In the genomic region with DNA sequence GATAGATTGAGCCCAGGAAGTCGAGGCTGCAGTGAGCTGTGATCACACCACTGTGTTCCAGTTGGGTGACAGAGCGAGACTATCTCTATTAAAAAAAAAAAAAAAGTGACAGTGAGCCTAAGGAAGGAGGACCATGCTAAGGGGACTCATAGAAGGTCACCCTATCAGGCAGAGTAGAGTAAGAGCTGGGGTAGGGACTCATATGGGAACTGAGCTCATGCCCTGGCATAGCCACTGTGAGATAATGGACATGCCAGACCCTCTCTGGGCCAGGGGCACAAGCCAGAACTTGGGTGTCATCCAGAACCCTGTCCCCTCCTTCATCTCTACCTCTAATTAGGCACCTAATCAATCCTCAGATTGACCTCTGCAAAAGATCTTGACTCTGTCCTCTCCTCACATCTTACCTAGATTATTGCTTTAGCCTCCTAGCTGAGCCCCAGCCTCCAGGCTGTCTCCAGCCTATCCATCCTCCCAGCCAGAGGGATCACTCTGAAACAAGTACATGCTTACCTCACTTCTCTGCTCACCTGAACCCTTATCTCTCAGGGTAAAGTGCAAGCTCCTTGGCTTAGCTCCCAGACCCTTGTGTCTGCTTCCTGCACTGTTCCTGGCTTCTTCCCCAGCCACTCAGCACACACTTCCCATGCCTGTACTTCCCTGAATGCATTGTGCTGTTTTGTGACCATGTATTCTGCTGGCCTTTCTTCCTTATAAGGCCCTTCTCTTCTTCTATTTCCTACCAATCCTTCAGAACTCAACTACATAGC, we compare ENCODE assay signal across 11 cellular contexts.
DNase-seq lines count a peak whose midpoint lies in the region; ATAC-seq and TF ChIP-seq lines count a peak whose summit lies in the region.
"Had no signal": no experiment of that assay in that cellular context is flagged by ENCODE, and none has a peak within 500 bp of the region (broad histone marks: within the 10 kb centered on the region; RNA-seq: fewer than 3 reads in every experiment).

No MANE protein-coding gene starts in this region.

- peak overlapping the region; percentile 10 for H3K27ac Mint-ChIP-seq in activated T-cell treated with anti-CD3 and anti-CD28 coated beads, Interleukin-2, amount 50 U/mL, for 72 hours
- H3K27ac Mint-ChIP-seq in activated T-helper 17 cell treated with anti-CD3 and anti-CD28 coated beads, Interleukin-2, amount 50 U/mL, for 72 hours: peak overlapping the region; percentile 93
- H3K27ac Mint-ChIP-seq in type B pancreatic cell: peak overlapping the region; percentile 68

- no peaks in the 10 kb centered on the region for H3K27me3 ChIP-seq in left lung

- intact Hi-C loops in left lung (cut with DNase I): no loop called here

- no peak for ATAC-seq in activated T-cell treated with anti-CD3 and anti-CD28 coated beads, Interleukin-2, amount 50 U/mL, for 72 hours (replicated peaks in 1 of 2)
- ATAC-seq in activated T-helper 17 cell treated with anti-CD3 and anti-CD28 coated beads, Interleukin-2, amount 50 U/mL, for 72 hours (replicated peaks): no peak
- ATAC-seq in left lung (peak; percentile 82), GM19023 (IDR thresholded peaks at IDR 0.05; ENCODE audit: unreplicated experiment) (no peak)

- no peaks in the 10 kb centered on the region for H3K9me3 ChIP-seq in left lung

- H3K4me1 Mint-ChIP-seq in activated T-cell treated with anti-CD3 and anti-CD28 coated beads, Interleukin-2, amount 50 U/mL, for 72 hours (ENCODE audit: low read depth): peaks cover 43% of the 10 kb centered on the region
- H3K4me1 Mint-ChIP-seq in activated T-helper 17 cell treated with anti-CD3 and anti-CD28 coated beads, Interleukin-2, amount 50 U/mL, for 72 hours: peaks cover 34% of the 10 kb centered on the region
- H3K4me1 Mint-ChIP-seq in type B pancreatic cell (ENCODE audit: unreplicated experiment): peaks cover 27% of the 10 kb centered on the region

- DNase-seq in activated T-cell treated with anti-CD3 and anti-CD28 coated beads, Interleukin-2, amount 50 U/mL, for 72 hours: no peak
- DNase-seq in activated T-cell treated with anti-CD3 and anti-CD28 coated beads for 4 hours (no peak), left lung (peak in 1 of 2 donors; percentile 81), type B pancreatic cell (ENCODE audit: extremely low spot score, unreplicated experiment) (no peak), activated gamma-delta T cell (lab: John Stamatoyannopoulos, UW) (no peak), NCI-H1436 treated with DMSO at 0.1 percent for 48 hours (lab: John Stamatoyannopoulos, UW) (no peak)
- DNase-seq: NCI-H524 treated with DMSO at 0.1 percent for 48 hours; stimulated activated CD4-positive, alpha-beta T cell treated with anti-CD3 and anti-CD28 coated beads, Interleukin-4, amount 100 ng/mL, for 1 hour had no signal

- H3K36me3 ChIP-seq in left lung: peaks cover 0 to 13% of the 10 kb centered on the region in 2 donors
- H3K36me3 ChIP-seq: esophagus muscularis mucosa had no signal

- peak overlapping the region; percentile 73 to 79 for H3K4me3 Mint-ChIP-seq in activated T-cell treated with anti-CD3 and anti-CD28 coated beads, Interleukin-2, amount 50 U/mL, for 72 hours
- H3K4me3 Mint-ChIP-seq in activated T-helper 17 cell treated with anti-CD3 and anti-CD28 coated beads, Interleukin-2, amount 50 U/mL, for 72 hours: peak overlapping the region; percentile 70
- no peak overlapping the region for H3K4me3 Mint-ChIP-seq in type B pancreatic cell

- H3K27ac ChIP-seq in left lung: peak overlapping the region; percentile 61 to 70
- H3K27ac ChIP-seq: esophagus muscularis mucosa had no signal

- TF ChIP-seq CTCF in left lung (IDR thresholded peaks at IDR 0.05) (no peak), type B pancreatic cell (conservative IDR thresholded peaks at IDR 0.05) (no peak)

- peaks cover 14 to 24% of the 10 kb centered on the region in 2 donors for H3K4me1 ChIP-seq in left lung

- no peak overlapping the region for H3K4me3 ChIP-seq in left lung
- H3K4me3 ChIP-seq: esophagus muscularis mucosa had no signal

- H3K36me3 Mint-ChIP-seq in activated T-cell treated with anti-CD3 and anti-CD28 coated beads, Interleukin-2, amount 50 U/mL, for 72 hours (ENCODE audit: insufficient read depth in 2 of 2): no peaks in the 10 kb centered on the region
- H3K36me3 Mint-ChIP-seq in activated T-helper 17 cell treated with anti-CD3 and anti-CD28 coated beads, Interleukin-2, amount 50 U/mL, for 72 hours (ENCODE audit: low read depth): no peaks in the 10 kb centered on the region
- H3K36me3 Mint-ChIP-seq in type B pancreatic cell: no peaks in the 10 kb centered on the region

- no peaks in the 10 kb centered on the region for H3K9me3 Mint-ChIP-seq in activated T-cell treated with anti-CD3 and anti-CD28 coated beads, Interleukin-2, amount 50 U/mL, for 72 hours
- no peaks in the 10 kb centered on the region for H3K9me3 Mint-ChIP-seq in activated T-helper 17 cell treated with anti-CD3 and anti-CD28 coated beads, Interleukin-2, amount 50 U/mL, for 72 hours
- peaks cover 5% of the 10 kb centered on the region for H3K9me3 Mint-ChIP-seq in type B pancreatic cell

- H3K27me3 Mint-ChIP-seq in activated T-cell treated with anti-CD3 and anti-CD28 coated beads, Interleukin-2, amount 50 U/mL, for 72 hours (ENCODE audit: low read depth): no peaks in the 10 kb centered on the region
- no peaks in the 10 kb centered on the region for H3K27me3 Mint-ChIP-seq in activated T-helper 17 cell treated with anti-CD3 and anti-CD28 coated beads, Interleukin-2, amount 50 U/mL, for 72 hours
- no peaks in the 10 kb centered on the region for H3K27me3 Mint-ChIP-seq in type B pancreatic cell

Comparison
In these comparisons a context has a peak if more than half of its experiments do, and no peak if none do; other contexts are left out.
1. H3K27ac Mint-ChIP-seq: peak in every context shown above with its lines; median percentile 93 in activated T-helper 17 cell treated with anti-CD3 and anti-CD28 coated beads, Interleukin-2, amount 50 U/mL, for 72 hours; 68 in type B pancreatic cell; 10 in activated T-cell treated with anti-CD3 and anti-CD28 coated beads, Interleukin-2, amount 50 U/mL, for 72 hours.